Comparison of ENCODE assay signal across 8 cellular contexts in genomic region chr1:16248603-16249534, GRCh38. TPM values are rescaled to one million over a fixed set of nuclear protein-coding genes. Genes with fewer than 3 reads are reported as not detected.
DNase-seq lines count a peak whose midpoint lies in the region; ATAC-seq and TF ChIP-seq lines count a peak whose summit lies in the region.

No MANE protein-coding gene starts in this region.

- TF ChIP-seq POLR2A in lower leg skin (IDR thresholded peaks at IDR 0.05) (no peak), transverse colon (IDR thresholded peaks at IDR 0.05) (no peak)

- no peaks in the 10 kb centered on the region for H3K9me3 ChIP-seq in transverse colon

- peak overlapping the region; percentile 69 to 82 (median 70) for H3K27ac ChIP-seq in transverse colon

- H3K4me3 Mint-ChIP-seq in central memory CD8-positive, alpha-beta T cell, result no peak overlapping the region

- H3K4me3 ChIP-seq in lower leg skin (ENCODE audit: low read depth, poor library complexity, severe bottlenecking), result no peak overlapping the region
- H3K4me3 ChIP-seq in transverse colon, result no peak overlapping the region

- peak overlapping the region; percentile 80 for H3K27ac Mint-ChIP-seq in central memory CD8-positive, alpha-beta T cell (ENCODE audit: low read depth)

- no peak for TF ChIP-seq CTCF in lower leg skin (IDR thresholded peaks at IDR 0.05)
- no peak for TF ChIP-seq CTCF in transverse colon (IDR thresholded peaks at IDR 0.05)

- DNase-seq in Daoy (ENCODE audit: low read depth), result peak; percentile 85
- DNase-seq in HS-27A (ENCODE audit: low read depth), result peak; percentile 66
- peak; percentile 29 for DNase-seq in NCI-H82 treated with DMSO at 0.1 percent for 48 hours (lab: John Stamatoyannopoulos, UW; ENCODE audit: unreplicated experiment)
- DNase-seq in central memory CD8-positive, alpha-beta T cell (ENCODE audit: low spot score in 2 of 2), result no peak
- DNase-seq in lower leg skin (ENCODE audit: low spot score in 2 of 2), result peak; percentile 84 to 95
- DNase-seq in transverse colon, result peak; percentile 83
- DNase-seq in stimulated activated CD4-positive, alpha-beta T cell treated with anti-CD3 and anti-CD28 coated beads, Interleukin-4, amount 100 ng/mL, for 4 hours, result no peak
- DNase-seq in NOMO-1 treated with dmso at 0.1 percent for 144 hours (lab: John Stamatoyannopoulos, UW; ENCODE audit: unreplicated experiment), result no peak

- no peaks in the 10 kb centered on the region for H3K27me3 ChIP-seq in transverse colon

- 19 to 21% methylated on average over 7 of the region's 7 CpGs for WGBS in lower leg skin, 2 donors
- whole genome bisulfite sequencing in transverse colon (ENCODE audit: low coverage in 1 of 2), 2 donors, result 24 to 54% methylated on average over 3 to 7 of the region's 7 CpGs

- no peaks in the 10 kb centered on the region for H3K9me3 Mint-ChIP-seq in central memory CD8-positive, alpha-beta T cell

- in situ Hi-C loops in transverse colon (cut with MboI; ENCODE audit: low pct_ligation_motif_present in 1 of 4, low pct_unique_long_range_greater_than_20kb in 1 of 4, low sequenced_read_pairs in 3 of 4), result no loop called here

- intact Hi-C loops in lower leg skin (cut with DNase I; ENCODE audit: low total_unique reads), result no loop called here
- intact Hi-C loops in transverse colon (cut with DNase I; ENCODE audit: low total_unique reads), result no loop called here

- peaks cover 10% of the 10 kb centered on the region for H3K4me1 Mint-ChIP-seq in central memory CD8-positive, alpha-beta T cell

- H3K4me1 ChIP-seq in transverse colon, result peaks cover 24 to 42% (median 27%) of the 10 kb centered on the region in 4 donors

- no peaks in the 10 kb centered on the region for H3K27me3 Mint-ChIP-seq in central memory CD8-positive, alpha-beta T cell

- no peak for ATAC-seq in central memory CD8-positive, alpha-beta T cell (replicated peaks; ENCODE audit: extremely low read depth, poor library complexity, severe bottlenecking)

- H3K36me3 ChIP-seq in transverse colon, result peaks cover 0 to 11% (median 0%) of the 10 kb centered on the region in 4 donors

- no peak for TF ChIP-seq EP300 in transverse colon (IDR thresholded peaks at IDR 0.05; ENCODE audit: low read depth)

- peaks cover 27% of the 10 kb centered on the region for H3K36me3 Mint-ChIP-seq in central memory CD8-positive, alpha-beta T cell (ENCODE audit: insufficient read depth)

RNA-seq across cellular contexts. Expression of gene CPLANE2, which starts 11.9 kb away (rescaled TPM):
- 2.6 and 21.4 TPM in 2 replicates for total RNA-seq in Daoy (2014; rRNA removed; shearing (Covaris generic))
- total RNA-seq in lower leg skin (10 to 100 TPM in 2 of 4 donors, 1 to 10 TPM in 2; 6.0 to 17.2 (median 10.4) TPM), transverse colon (10 to 100 TPM in 1 of 4 donors, 1 to 10 TPM in 2, under 1 TPM in 1; 0.60 to 12.3 (median 4.3) TPM)

RNA-seq across cellular contexts. Expression of gene ARHGEF19, which starts 36.4 kb away (rescaled TPM):
- total RNA-seq in Daoy (2014; rRNA removed; shearing (Covaris generic)), result 2.4 and 4.2 TPM in 2 replicates
- total RNA-seq in lower leg skin, result 10 to 100 TPM; 45.7 to 63.1 (median 48.5) TPM
- 10 to 100 TPM in 2 of 4 donors, 1 to 10 TPM in 2; 5.7 to 46.8 (median 10.8) TPM for total RNA-seq in transverse colon

Comparison
In these comparisons a context has a peak if more than half of its experiments do, and no peak if none do; other contexts are left out.
1. DNase-seq: peak in Daoy (single experiment), HS-27A (single experiment), NCI-H82 treated with DMSO at 0.1 percent for 48 hours (single experiment), lower leg skin (2 of 2) and transverse colon (single experiment); none in central memory CD8-positive, alpha-beta T cell (0 of 2), stimulated activated CD4-positive, alpha-beta T cell treated with anti-CD3 and anti-CD28 coated beads, Interleukin-4, amount 100 ng/mL, for 4 hours (0 of 2) and NOMO-1 treated with dmso at 0.1 percent for 144 hours (single experiment).